In genomic region chr19:54302252-54302651, GRCh38 we compare ENCODE assay signal across 25 cellular contexts. TPM values are rescaled to one million over a fixed set of nuclear protein-coding genes. Genes with fewer than 3 reads are reported as not detected.
DNase-seq lines count a peak whose midpoint lies in the region; ATAC-seq lines count a peak whose summit lies in the region.
"Had no signal": no experiment of that assay in that cellular context is flagged by ENCODE, and none has a peak within 500 bp of the region (broad histone marks: within the 10 kb centered on the region; RNA-seq: fewer than 3 reads in every experiment).

No MANE protein-coding gene starts in this region.

- DNase-seq in activated T-cell treated with anti-CD3 and anti-CD28 coated beads, Interleukin-2, amount 50 U/mL, for 72 hours, result no peak
- no peak for DNase-seq in activated T-cell treated with anti-CD3 and anti-CD28 coated beads, Interleukin-2, amount 50 U/mL, for 24 hours
- peak; percentile 98 for DNase-seq in MV-4-11 (lab: John Stamatoyannopoulos, UW)
- DNase-seq in posterior vena cava (ENCODE audit: low spot score), result peak; percentile 81
- no peak for DNase-seq in NCI-H526 treated with DMSO at 0.1 percent for 48 hours (lab: John Stamatoyannopoulos, UW)
- DNase-seq in NCI-H524 (lab: John Stamatoyannopoulos, UW), result no peak
- DNase-seq: 8988T; activated T-cell treated with anti-CD3 and anti-CD28 coated beads, Interleukin-2, amount 50 U/mL, for 1 hour; hypothalamus; NCI-H146; NCI-H69; occipital lobe; T-cell; tibial artery had no signal

- H3K4me1 Mint-ChIP-seq in activated T-cell treated with anti-CD3 and anti-CD28 coated beads, Interleukin-2, amount 50 U/mL, for 72 hours (ENCODE audit: low read depth), result peaks cover 6% of the 10 kb centered on the region
- peaks cover 14% of the 10 kb centered on the region for H3K4me1 Mint-ChIP-seq in activated T-cell treated with anti-CD3 and anti-CD28 coated beads, Interleukin-2, amount 50 U/mL, for 24 hours (ENCODE audit: low read depth)
- H3K4me1 Mint-ChIP-seq in dendritic cell treated with granulocyte-macrophage colony-stimulating factor and Interleukin-4, amounts not matched to agents 40 ng/mL and 50 ng/mL, for 4 days (ENCODE audit: low read depth), result peaks cover 78% of the 10 kb centered on the region

- intact Hi-C loops in dendritic cell treated with granulocyte-macrophage colony-stimulating factor and Interleukin-4, amounts not matched to agents 40 ng/mL and 50 ng/mL, for 4 days (cut with micrococcal nuclease), result no loop called here
- intact Hi-C loops in posterior vena cava (cut with DNase I), result no loop called here

- H3K4me3 Mint-ChIP-seq in activated T-cell treated with anti-CD3 and anti-CD28 coated beads, Interleukin-2, amount 50 U/mL, for 72 hours, result no peak overlapping the region
- H3K4me3 Mint-ChIP-seq in activated T-cell treated with anti-CD3 and anti-CD28 coated beads, Interleukin-2, amount 50 U/mL, for 24 hours, result no peak overlapping the region
- H3K4me3 Mint-ChIP-seq in dendritic cell treated with granulocyte-macrophage colony-stimulating factor and Interleukin-4, amounts not matched to agents 40 ng/mL and 50 ng/mL, for 4 days, result peak overlapping the region; percentile 24
- H3K4me3 Mint-ChIP-seq: central memory CD8-positive, alpha-beta T cell; stimulated activated naive CD8-positive, alpha-beta T cell treated with anti-CD3 and anti-CD28 coated beads, Interleukin-15, amount 100 ng/mL, for 72 hours; T-cell had no signal

- peak overlapping the region; percentile 54 for H3K27ac Mint-ChIP-seq in activated T-cell treated with anti-CD3 and anti-CD28 coated beads, Interleukin-2, amount 50 U/mL, for 72 hours
- H3K27ac Mint-ChIP-seq in activated T-cell treated with anti-CD3 and anti-CD28 coated beads, Interleukin-2, amount 50 U/mL, for 24 hours, result no peak overlapping the region
- no peak overlapping the region for H3K27ac Mint-ChIP-seq in dendritic cell treated with granulocyte-macrophage colony-stimulating factor and Interleukin-4, amounts not matched to agents 40 ng/mL and 50 ng/mL, for 4 days
- H3K27ac Mint-ChIP-seq: stimulated activated naive CD8-positive, alpha-beta T cell treated with anti-CD3 and anti-CD28 coated beads, Interleukin-15, amount 100 ng/mL, for 72 hours; T-cell had no signal

- H3K36me3 Mint-ChIP-seq in activated T-cell treated with anti-CD3 and anti-CD28 coated beads, Interleukin-2, amount 50 U/mL, for 72 hours (ENCODE audit: insufficient read depth in 2 of 2), result no peaks in the 10 kb centered on the region
- no peaks in the 10 kb centered on the region for H3K36me3 Mint-ChIP-seq in activated T-cell treated with anti-CD3 and anti-CD28 coated beads, Interleukin-2, amount 50 U/mL, for 24 hours (ENCODE audit: low read depth)
- peaks cover 10% of the 10 kb centered on the region for H3K36me3 Mint-ChIP-seq in dendritic cell treated with granulocyte-macrophage colony-stimulating factor and Interleukin-4, amounts not matched to agents 40 ng/mL and 50 ng/mL, for 4 days (ENCODE audit: low read depth)
- H3K36me3 Mint-ChIP-seq: activated naive CD4-positive, alpha-beta T cell treated with anti-CD3 and anti-CD28 coated beads, Interleukin-2, amount 50 U/mL, for 72 hours; T-cell had no signal

- no peaks in the 10 kb centered on the region for H3K9me3 Mint-ChIP-seq in activated T-cell treated with anti-CD3 and anti-CD28 coated beads, Interleukin-2, amount 50 U/mL, for 72 hours
- H3K9me3 Mint-ChIP-seq in activated T-cell treated with anti-CD3 and anti-CD28 coated beads, Interleukin-2, amount 50 U/mL, for 24 hours, result no peaks in the 10 kb centered on the region
- H3K9me3 Mint-ChIP-seq in dendritic cell treated with granulocyte-macrophage colony-stimulating factor and Interleukin-4, amounts not matched to agents 40 ng/mL and 50 ng/mL, for 4 days, result no peaks in the 10 kb centered on the region
- H3K9me3 Mint-ChIP-seq: T-cell had no signal

- peaks cover 6% of the 10 kb centered on the region for H3K27me3 Mint-ChIP-seq in activated T-cell treated with anti-CD3 and anti-CD28 coated beads, Interleukin-2, amount 50 U/mL, for 72 hours (ENCODE audit: low read depth)
- H3K27me3 Mint-ChIP-seq in activated T-cell treated with anti-CD3 and anti-CD28 coated beads, Interleukin-2, amount 50 U/mL, for 24 hours, result peaks cover 18% of the 10 kb centered on the region
- H3K27me3 Mint-ChIP-seq in dendritic cell treated with granulocyte-macrophage colony-stimulating factor and Interleukin-4, amounts not matched to agents 40 ng/mL and 50 ng/mL, for 4 days, result peaks cover 2% of the 10 kb centered on the region

- no peak for ATAC-seq in activated T-cell treated with anti-CD3 and anti-CD28 coated beads, Interleukin-2, amount 50 U/mL, for 72 hours (replicated peaks in 1 of 2)
- ATAC-seq in GM18861 (IDR thresholded peaks at IDR 0.05; ENCODE audit: unreplicated experiment), result no peak
- ATAC-seq: activated naive CD4-positive, alpha-beta T cell treated with anti-CD3 and anti-CD28 coated beads, Interleukin-2, amount 50 U/mL, for 72 hours; stimulated activated naive CD8-positive, alpha-beta T cell treated with anti-CD3 and anti-CD28 coated beads, Interleukin-15, amount 100 ng/mL, for 72 hours; T-cell had no signal

RNA-seq across cellular contexts. Expression of gene LILRA5, which starts 10.7 kb away (rescaled TPM):
- total RNA-seq in activated T-cell treated with anti-CD3 and anti-CD28 coated beads, Interleukin-2, amount 50 U/mL, for 72 hours, result not detected
- total RNA-seq in posterior vena cava, result 10 to 100 TPM in 1 of 2 donors, 1 to 10 TPM in 1; 6.2 to 11.7 TPM
- total RNA-seq: activated naive CD4-positive, alpha-beta T cell treated with anti-CD3 and anti-CD28 coated beads, Interleukin-2, amount 50 U/mL, for 72 hours; astrocyte; epithelial cell of proximal tubule; fibroblast of villous mesenchyme; H1; myocyte; OCI-LY7; T-cell had no signal

RNA-seq across cellular contexts. Expression of gene LILRB2, which starts 21.3 kb away (rescaled TPM):
- not detected for total RNA-seq in activated T-cell treated with anti-CD3 and anti-CD28 coated beads, Interleukin-2, amount 50 U/mL, for 72 hours
- 10 to 100 TPM in 1 of 2 donors, 1 to 10 TPM in 1; 7.3 to 12.9 TPM for total RNA-seq in posterior vena cava
- total RNA-seq: activated naive CD4-positive, alpha-beta T cell treated with anti-CD3 and anti-CD28 coated beads, Interleukin-2, amount 50 U/mL, for 72 hours; astrocyte; epithelial cell of proximal tubule; fibroblast of villous mesenchyme; H1; myocyte; occipital lobe; OCI-LY7 had no signal

RNA-seq across cellular contexts. Expression of gene LILRA4, which starts 36.7 kb away (rescaled TPM):
- total RNA-seq in activated T-cell treated with anti-CD3 and anti-CD28 coated beads, Interleukin-2, amount 50 U/mL, for 72 hours, result not detected
- total RNA-seq in posterior vena cava, result under 1 TPM in 1 of 2 donors, not detected in 1; 0.57 TPM
- total RNA-seq: activated naive CD4-positive, alpha-beta T cell treated with anti-CD3 and anti-CD28 coated beads, Interleukin-2, amount 50 U/mL, for 72 hours; astrocyte; epithelial cell of proximal tubule; fibroblast of villous mesenchyme; H1; myocyte; OCI-LY7 had no signal

RNA-seq across cellular contexts. Expression of gene LILRB5, which starts 45.2 kb away (rescaled TPM):
- total RNA-seq in activated T-cell treated with anti-CD3 and anti-CD28 coated beads, Interleukin-2, amount 50 U/mL, for 72 hours, result under 1 TPM in 1 of 2 donors, not detected in 1; 0.12 TPM
- 10 to 100 TPM; 14.9 to 22.5 TPM for total RNA-seq in posterior vena cava
- total RNA-seq: activated naive CD4-positive, alpha-beta T cell treated with anti-CD3 and anti-CD28 coated beads, Interleukin-2, amount 50 U/mL, for 72 hours; astrocyte; epithelial cell of proximal tubule; fibroblast of villous mesenchyme; H1; myocyte; OCI-LY7 had no signal

RNA-seq across cellular contexts. Expression of gene LILRA6, which starts 59.7 kb away (rescaled TPM):
- total RNA-seq in activated T-cell treated with anti-CD3 and anti-CD28 coated beads, Interleukin-2, amount 50 U/mL, for 72 hours, result not detected
- 1 to 10 TPM; 8.1 to 9.6 TPM for total RNA-seq in posterior vena cava
- total RNA-seq: activated naive CD4-positive, alpha-beta T cell treated with anti-CD3 and anti-CD28 coated beads, Interleukin-2, amount 50 U/mL, for 72 hours; astrocyte; epithelial cell of proximal tubule; fibroblast of villous mesenchyme; H1; myocyte; occipital lobe; OCI-LY7 had no signal

Comparison
In these comparisons a context has a peak if more than half of its experiments do, and no peak if none do; other contexts are left out.
1. DNase-seq: peak in MV-4-11 (single experiment) and posterior vena cava (single experiment); none in activated T-cell treated with anti-CD3 and anti-CD28 coated beads, Interleukin-2, amount 50 U/mL, for 72 hours (0 of 2), activated T-cell treated with anti-CD3 and anti-CD28 coated beads, Interleukin-2, amount 50 U/mL, for 24 hours (single experiment), NCI-H526 treated with DMSO at 0.1 percent for 48 hours (single experiment) and NCI-H524 (0 of 2).
2. RNA of gene LILRA5, which starts 10.7 kb away (total RNA-seq): 6.2 to 11.7 TPM in posterior vena cava; not detected in activated T-cell treated with anti-CD3 and anti-CD28 coated beads, Interleukin-2, amount 50 U/mL, for 72 hours; every median in the first group is over 4 times any median in the second.
3. RNA of gene LILRB2, which starts 21.3 kb away (total RNA-seq): 7.3 to 12.9 TPM in posterior vena cava; not detected in activated T-cell treated with anti-CD3 and anti-CD28 coated beads, Interleukin-2, amount 50 U/mL, for 72 hours; every median in the first group is over 4 times any median in the second.